Comparison of ENCODE assay signal across 15 cellular contexts in the genomic region with DNA sequence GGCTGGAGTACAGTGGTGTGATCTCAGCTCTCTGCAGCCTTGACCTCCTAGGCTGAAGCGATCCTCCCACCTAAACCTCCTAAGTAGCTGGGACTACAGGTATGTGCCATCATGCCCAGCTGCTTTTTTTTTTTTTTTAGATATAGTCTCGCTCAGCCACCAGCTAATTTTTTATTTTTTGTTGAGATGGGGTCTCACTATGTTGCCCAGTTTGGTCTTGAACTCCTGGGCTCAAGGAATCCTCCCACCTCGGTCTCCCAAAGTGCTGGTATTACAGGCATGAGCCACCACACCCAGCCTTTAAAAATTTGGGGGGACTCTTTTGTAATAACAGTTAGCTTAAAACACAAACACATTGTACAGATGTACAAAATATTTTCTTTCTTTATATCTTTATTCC. TPM values are rescaled to one million over a fixed set of nuclear protein-coding genes. Genes with fewer than 3 reads are reported as not detected.
DNase-seq lines count a peak whose midpoint lies in the region; TF ChIP-seq lines count a peak whose summit lies in the region.
"Had no signal": no experiment of that assay in that cellular context is flagged by ENCODE, and none has a peak within 500 bp of the region (broad histone marks: within the 10 kb centered on the region; RNA-seq: fewer than 3 reads in every experiment).

No MANE protein-coding gene starts in this region.

- H3K9me2 ChIP-seq in hepatocyte (replicated peaks; ENCODE audit: insufficient read depth) (no peaks in the 10 kb centered on the region), MM.1S (replicated peaks; ENCODE audit: insufficient read depth, low read length) (no peaks in the 10 kb centered on the region)

- no peak for TF ChIP-seq CTCF in CD14-positive monocyte (IDR thresholded peaks at IDR 0.05)
- TF ChIP-seq CTCF in HL-60 (IDR thresholded peaks at IDR 0.05; ENCODE audit: insufficient read depth, low read length): no peak
- TF ChIP-seq CTCF in hepatocyte (IDR thresholded peaks at IDR 0.05; ENCODE audit: poor library complexity): no peak
- TF ChIP-seq CTCF in MM.1S (IDR thresholded peaks at IDR 0.05; ENCODE audit: low read length): no peak

- peaks cover 0 to 3% (median 2%) of the 10 kb centered on the region in 3 donors for H3K27me3 Mint-ChIP-seq in CD14-positive monocyte (ENCODE audit: low read depth in 3 of 3)
- peaks cover 3% of the 10 kb centered on the region for H3K27me3 Mint-ChIP-seq in activated CD4-positive, alpha-beta memory T cell treated with anti-CD3 and anti-CD28 coated beads for 36 hours

- peak overlapping the region in 4 of 7 donors; percentile 97 to 100 (median 98) for H3K27ac Mint-ChIP-seq in CD14-positive monocyte
- H3K27ac Mint-ChIP-seq in activated CD4-positive, alpha-beta memory T cell treated with anti-CD3 and anti-CD28 coated beads for 36 hours: no peak overlapping the region
- H3K27ac Mint-ChIP-seq: CD4-positive, alpha-beta T cell; GM23338; H9; HFFc6 had no signal

- no peaks in the 10 kb centered on the region for H3F3A ChIP-seq in MM.1S (ENCODE audit: insufficient read depth, low read length)

- H3K9ac ChIP-seq in MM.1S (ENCODE audit: low read length): no peak overlapping the region

- H3K27ac ChIP-seq in HL-60 (replicated peaks): peak overlapping the region; percentile 93; the same call in 1 of the 2 replicates
- H3K27ac ChIP-seq in hepatocyte: peak overlapping the region; percentile 96
- H3K27ac ChIP-seq in MM.1S (ENCODE audit: low read length): no peak overlapping the region
- H3K27ac ChIP-seq: C4-2B had no signal

- H3K79me2 ChIP-seq in hepatocyte (peaks cover 31% of the 10 kb centered on the region), MM.1S (ENCODE audit: low read length) (peaks cover 25% of the 10 kb centered on the region)

- H3K4me2 ChIP-seq in hepatocyte (no peak overlapping the region), MM.1S (ENCODE audit: low read depth, low read length) (no peak overlapping the region)
- H3K4me2 ChIP-seq: GM23338 had no signal

- H3K9me3 ChIP-seq in hepatocyte (ENCODE audit: low read depth) (no peaks in the 10 kb centered on the region), MM.1S (replicated peaks; ENCODE audit: insufficient read depth, low read length) (no peaks in the 10 kb centered on the region)

- H2AFZ ChIP-seq in hepatocyte (no peak overlapping the region), MM.1S (ENCODE audit: low read length) (no peak overlapping the region)
- H2AFZ ChIP-seq: GM23338 had no signal

- WGBS in hepatocyte (ENCODE audit: low lambda C conversion rate, missing lambda C conversion rate): 98% methylated on average over 3 of the region's 3 CpGs

- POLR2A ChIA-PET in activated CD4-positive, alpha-beta memory T cell treated with anti-CD3 and anti-CD28 coated beads for 36 hours (lab: Charles Lee): interaction anchor here (0.7 kb wide), 1 partner anchor 32 kb away, joined by 3 read pairs; no protein-coding TSS in a partner anchor

- intact Hi-C loops in CD14-positive monocyte (cut with micrococcal nuclease): loop anchor here in 1 of 2 donors (5.0 to 10.0 kb wide), 2 partner anchors 385 to 443 kb away; partner anchors contain the start of genes LYSMD1, S100A10 and SCNM1
- intact Hi-C loops in activated CD4-positive, alpha-beta memory T cell treated with anti-CD3 and anti-CD28 coated beads for 36 hours (cut with micrococcal nuclease): loop anchor here (5.0 to 10.0 kb wide), 2 partner anchors 328 to 335 kb away; partner anchors contain the start of gene ZNF687

- peaks cover 0 to 3% (median 0%) of the 10 kb centered on the region in 7 donors for H3K9me3 Mint-ChIP-seq in CD14-positive monocyte
- H3K9me3 Mint-ChIP-seq in activated CD4-positive, alpha-beta memory T cell treated with anti-CD3 and anti-CD28 coated beads for 36 hours: no peaks in the 10 kb centered on the region
- H3K9me3 Mint-ChIP-seq: CD4-positive, alpha-beta T cell; CD8-positive, alpha-beta memory T cell; GM23338; HFFc6 had no signal

- peaks cover 51% of the 10 kb centered on the region for H3K4me1 Mint-ChIP-seq in CD14-positive monocyte
- H3K4me1 Mint-ChIP-seq in activated CD4-positive, alpha-beta memory T cell treated with anti-CD3 and anti-CD28 coated beads for 36 hours (ENCODE audit: low read depth): peaks cover 32% of the 10 kb centered on the region

- no peak overlapping the region for H3K4me3 Mint-ChIP-seq in CD14-positive monocyte
- no peak overlapping the region for H3K4me3 Mint-ChIP-seq in activated CD4-positive, alpha-beta memory T cell treated with anti-CD3 and anti-CD28 coated beads for 36 hours
- H3K4me3 Mint-ChIP-seq: GM23338, H9, HFFc6 had no signal

- CTCF ChIA-PET in activated CD4-positive, alpha-beta memory T cell treated with anti-CD3 and anti-CD28 coated beads for 36 hours (lab: Charles Lee): interaction anchor here (0.9 to 1.2 kb wide), 2 partner anchors 17 to 226 kb away, joined by 3 read pairs; no protein-coding TSS in a partner anchor

- H3K36me3 Mint-ChIP-seq in CD14-positive monocyte: peaks cover 1 to 5% of the 10 kb centered on the region in 2 donors
- peaks cover 2% of the 10 kb centered on the region for H3K36me3 Mint-ChIP-seq in activated CD4-positive, alpha-beta memory T cell treated with anti-CD3 and anti-CD28 coated beads for 36 hours

- DNase-seq in CD14-positive monocyte (ENCODE audit: low spot score) (no peak), HL-60 (ENCODE audit: low read depth in 1 of 2, low spot score in 1 of 2) (no peak), hepatocyte (ENCODE audit: low spot score) (no peak), MM.1S (no peak), anterior cingulate cortex (lab: John Stamatoyannopoulos, UW) (no peak)
- no peak for DNase-seq in activated CD4-positive, alpha-beta memory T cell treated with anti-CD3 and anti-CD28 coated beads for 36 hours
- DNase-seq: CD4-positive, alpha-beta T cell; CD8-positive, alpha-beta memory T cell; DMS53; DMS79 treated with DMSO at 0.1 percent for 48 hours; GF-D8; H9; HFFc6 had no signal

- no peak overlapping the region for H3K4me3 ChIP-seq in HL-60 (replicated peaks; ENCODE audit: insufficient read depth, low read length)
- no peak overlapping the region for H3K4me3 ChIP-seq in hepatocyte
- no peak overlapping the region for H3K4me3 ChIP-seq in MM.1S (ENCODE audit: low read length)
- H3K4me3 ChIP-seq: GM23338 had no signal

- H3K4me1 ChIP-seq in hepatocyte (ENCODE audit: insufficient read depth) (peaks cover 23% of the 10 kb centered on the region), MM.1S (ENCODE audit: low read length) (peaks cover 10% of the 10 kb centered on the region)

- H3K36me3 ChIP-seq in hepatocyte (replicated peaks; ENCODE audit: insufficient read depth, low read depth) (no peaks in the 10 kb centered on the region), MM.1S (replicated peaks; ENCODE audit: insufficient read depth, low read length) (no peaks in the 10 kb centered on the region)

- H3K27me3 ChIP-seq in HL-60 (ENCODE audit: insufficient read depth, poor library complexity, severe bottlenecking) (no peaks in the 10 kb centered on the region), hepatocyte (no peaks in the 10 kb centered on the region), MM.1S (replicated peaks; ENCODE audit: insufficient read depth, low read length) (no peaks in the 10 kb centered on the region)

- peaks cover 3% of the 10 kb centered on the region for H4K20me1 ChIP-seq in hepatocyte (ENCODE audit: insufficient read depth, poor library complexity, severe bottlenecking)
- no peaks in the 10 kb centered on the region for H4K20me1 ChIP-seq in MM.1S (ENCODE audit: insufficient read depth, low read length)

RNA-seq across cellular contexts. Expression of gene SNX27, which starts 1.7 kb away (rescaled TPM):
- polyA plus RNA-seq in CD14-positive monocyte: 10 to 100 TPM; 40.1 to 47.6 TPM
- total RNA-seq in hepatocyte: 35.1 and 38.7 TPM in 2 replicates
- polyA plus RNA-seq in hepatocyte: 18.2 and 24.0 TPM in 2 replicates
- 10 to 100 TPM; 27.1 to 30.7 TPM for total RNA-seq in activated CD4-positive, alpha-beta memory T cell treated with anti-CD3 and anti-CD28 coated beads for 36 hours
